In the genomic region with DNA sequence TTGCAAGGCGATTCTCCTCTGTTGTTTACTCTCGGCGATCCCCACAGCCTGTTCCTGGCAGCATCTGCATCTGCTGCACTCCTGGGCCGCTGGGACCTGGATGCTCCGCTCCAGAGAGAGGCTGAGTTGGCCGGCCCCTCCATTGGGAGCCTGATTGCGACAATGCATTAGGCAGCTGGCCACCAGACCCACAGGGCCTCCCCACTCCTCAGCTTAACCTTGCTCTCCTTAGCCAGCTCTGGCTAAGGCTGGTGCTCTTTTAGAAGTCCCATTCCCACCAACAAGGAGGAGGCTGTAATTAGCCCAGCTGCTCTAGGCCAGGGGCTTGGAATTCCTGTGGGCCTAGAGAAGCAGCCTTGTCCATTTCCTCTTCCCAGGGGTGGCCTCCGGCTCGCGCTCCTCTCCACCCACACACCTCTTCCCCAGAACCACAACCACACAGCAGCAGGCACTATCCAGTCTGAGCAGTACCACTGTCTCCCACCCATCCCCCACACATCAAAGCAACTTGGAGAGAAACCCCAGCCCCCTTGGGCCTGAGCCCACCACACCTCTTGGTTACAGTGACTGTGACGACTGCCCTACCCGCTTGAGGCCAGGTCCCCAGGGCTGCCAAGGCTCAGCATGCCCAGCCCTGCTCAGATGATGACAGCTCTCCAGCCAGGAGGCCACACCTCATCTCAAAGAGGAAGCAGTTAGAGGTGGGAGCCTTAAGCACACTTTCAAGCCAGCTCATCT, we compare ENCODE assay signal across 8 cellular contexts.
DNase-seq lines count a peak whose midpoint lies in the region; ATAC-seq and TF ChIP-seq lines count a peak whose summit lies in the region.

No MANE protein-coding gene starts in this region.

- no peaks in the 10 kb centered on the region for H3K27me3 Mint-ChIP-seq in CD4-positive, alpha-beta memory T cell
- H3K27me3 Mint-ChIP-seq in activated T-helper 17 cell treated with anti-CD3 and anti-CD28 coated beads, Interleukin-2, amount 50 U/mL, for 72 hours, result no peaks in the 10 kb centered on the region

- POLR2A ChIA-PET in CD4-positive, alpha-beta memory T cell (lab: Charles Lee; ENCODE audit: partially characterized antibody), result interaction anchor here (1.1 to 2.0 kb wide), 2 partner anchors 11 to 42 kb away, joined by 3 to 5 read pairs; no protein-coding TSS in a partner anchor

- H3K27ac ChIP-seq in CD4-positive, alpha-beta memory T cell (ENCODE audit: low read depth, low read length), result no peak overlapping the region
- peak overlapping the region; percentile 10 to 62 for H3K27ac ChIP-seq in mucosa of rectum (ENCODE audit: low read depth in 2 of 2, low read length in 2 of 2)

- no peak overlapping the region for H3K9ac ChIP-seq in mucosa of rectum (ENCODE audit: low read depth in 1 of 2, low read length in 2 of 2)

- CTCF ChIA-PET in CD4-positive, alpha-beta memory T cell (lab: Charles Lee; ENCODE audit: partially characterized antibody), result no interaction called here

- peaks cover 0 to 2% (median 0%) of the 10 kb centered on the region in 8 donors for H3K9me3 Mint-ChIP-seq in CD4-positive, alpha-beta memory T cell
- H3K9me3 Mint-ChIP-seq in activated T-helper 17 cell treated with anti-CD3 and anti-CD28 coated beads, Interleukin-2, amount 50 U/mL, for 72 hours, result no peaks in the 10 kb centered on the region

- peaks cover 60 to 92% (median 74%) of the 10 kb centered on the region in 4 donors for H3K4me1 Mint-ChIP-seq in CD4-positive, alpha-beta memory T cell
- peaks cover 51% of the 10 kb centered on the region for H3K4me1 Mint-ChIP-seq in activated T-helper 17 cell treated with anti-CD3 and anti-CD28 coated beads, Interleukin-2, amount 50 U/mL, for 72 hours

- no peak for DNase-seq in CD4-positive, alpha-beta memory T cell
- no peak for DNase-seq in globus pallidus (ENCODE audit: low spot score)
- no peak for DNase-seq in activated CD8-positive, alpha-beta memory T cell treated with anti-CD3 and anti-CD28 coated beads, Interleukin-2, amount 50 U/mL, for 4 hours

- intact Hi-C loops in CD4-positive, alpha-beta memory T cell (cut with micrococcal nuclease), result no loop called here

- H3K4me1 ChIP-seq in CD4-positive, alpha-beta memory T cell (ENCODE audit: insufficient read depth, low read length), result peaks cover 67% of the 10 kb centered on the region
- H3K4me1 ChIP-seq in mucosa of rectum (ENCODE audit: control insufficient read depth in 2 of 2, insufficient read depth in 2 of 2, low read length in 2 of 2), result peaks cover 0 to 7% of the 10 kb centered on the region in 2 donors

- H3K36me3 ChIP-seq in CD4-positive, alpha-beta memory T cell (ENCODE audit: insufficient read depth, low read length), result no peaks in the 10 kb centered on the region
- no peaks in the 10 kb centered on the region for H3K36me3 ChIP-seq in mucosa of rectum (ENCODE audit: control insufficient read depth in 2 of 2, insufficient read depth in 2 of 2, low read length in 2 of 2)

- H3K27me3 ChIP-seq in CD4-positive, alpha-beta memory T cell (ENCODE audit: insufficient read depth, low read length), result no peaks in the 10 kb centered on the region
- H3K27me3 ChIP-seq in mucosa of rectum (ENCODE audit: control insufficient read depth in 2 of 2, insufficient read depth in 2 of 2, low read length in 2 of 2), result no peaks in the 10 kb centered on the region

- ATAC-seq in HG02885 (IDR thresholded peaks at IDR 0.05; ENCODE audit: poor library complexity, unreplicated experiment), result peak; percentile 49
- peak; percentile 52 for ATAC-seq in activated T-helper 17 cell treated with anti-CD3 and anti-CD28 coated beads, Interleukin-2, amount 50 U/mL, for 72 hours (replicated peaks)
- ATAC-seq in SK-N-SH treated with all-trans-retinoic acid at 6 μM for 48 hours, result no peak
- ATAC-seq in GM18519 (IDR thresholded peaks at IDR 0.05; ENCODE audit: low FRiP score, unreplicated experiment), result no peak

- no peaks in the 10 kb centered on the region for H3K36me3 Mint-ChIP-seq in CD4-positive, alpha-beta memory T cell
- H3K36me3 Mint-ChIP-seq in activated T-helper 17 cell treated with anti-CD3 and anti-CD28 coated beads, Interleukin-2, amount 50 U/mL, for 72 hours (ENCODE audit: low read depth), result no peaks in the 10 kb centered on the region

- H3K9me3 ChIP-seq in CD4-positive, alpha-beta memory T cell (ENCODE audit: control insufficient read depth in 1 of 2, low read length in 2 of 2), result no peaks in the 10 kb centered on the region
- H3K9me3 ChIP-seq in mucosa of rectum (ENCODE audit: control insufficient read depth in 2 of 2, low read length in 2 of 2), result no peaks in the 10 kb centered on the region

- H3K4me3 Mint-ChIP-seq in CD4-positive, alpha-beta memory T cell, result peak overlapping the region in 4 of 8 donors; percentile 13 to 48 (median 36)
- H3K4me3 Mint-ChIP-seq in activated T-helper 17 cell treated with anti-CD3 and anti-CD28 coated beads, Interleukin-2, amount 50 U/mL, for 72 hours, result peak overlapping the region; percentile 35

- peak overlapping the region in 4 of 7 donors; percentile 39 to 77 (median 61) for H3K27ac Mint-ChIP-seq in CD4-positive, alpha-beta memory T cell
- H3K27ac Mint-ChIP-seq in activated T-helper 17 cell treated with anti-CD3 and anti-CD28 coated beads, Interleukin-2, amount 50 U/mL, for 72 hours, result peak overlapping the region; percentile 85

- no peak overlapping the region for H3K4me3 ChIP-seq in CD4-positive, alpha-beta memory T cell (ENCODE audit: low read length in 2 of 2)
- no peak overlapping the region for H3K4me3 ChIP-seq in mucosa of rectum (ENCODE audit: low read length in 2 of 2)

TF ChIP-seq in SK-N-SH treated with all-trans-retinoic acid at 6 μM for 48 hours, 23 proteins besides CTCF, POLR2A, EP300 and RAD21:
- no peak for TF ChIP-seq CSDC2 (CRISPR knock-in tag; IDR thresholded peaks at IDR 0.05)
- no peak for TF ChIP-seq ZFP30 (CRISPR knock-in tag; IDR thresholded peaks at IDR 0.05)
- no peak for TF ChIP-seq PATZ1 (CRISPR knock-in tag; IDR thresholded peaks at IDR 0.05; ENCODE audit: borderline replicate concordance)
- no peak for TF ChIP-seq GLIS3 (CRISPR knock-in tag; IDR thresholded peaks at IDR 0.05)
- no peak for TF ChIP-seq CREB5 (CRISPR knock-in tag; IDR thresholded peaks at IDR 0.05; ENCODE audit: low read depth)
- no peak for TF ChIP-seq SNAI2 (CRISPR knock-in tag; IDR thresholded peaks at IDR 0.05)

Comparison
In these comparisons a context has a peak if more than half of its experiments do, and no peak if none do; other contexts are left out.
1. ATAC-seq: peak in HG02885 (single experiment) and activated T-helper 17 cell treated with anti-CD3 and anti-CD28 coated beads, Interleukin-2, amount 50 U/mL, for 72 hours (single experiment); none in SK-N-SH treated with all-trans-retinoic acid at 6 μM for 48 hours (single experiment) and GM18519 (single experiment).